Comparison of ENCODE assay signal across 15 cellular contexts in the genomic region with DNA sequence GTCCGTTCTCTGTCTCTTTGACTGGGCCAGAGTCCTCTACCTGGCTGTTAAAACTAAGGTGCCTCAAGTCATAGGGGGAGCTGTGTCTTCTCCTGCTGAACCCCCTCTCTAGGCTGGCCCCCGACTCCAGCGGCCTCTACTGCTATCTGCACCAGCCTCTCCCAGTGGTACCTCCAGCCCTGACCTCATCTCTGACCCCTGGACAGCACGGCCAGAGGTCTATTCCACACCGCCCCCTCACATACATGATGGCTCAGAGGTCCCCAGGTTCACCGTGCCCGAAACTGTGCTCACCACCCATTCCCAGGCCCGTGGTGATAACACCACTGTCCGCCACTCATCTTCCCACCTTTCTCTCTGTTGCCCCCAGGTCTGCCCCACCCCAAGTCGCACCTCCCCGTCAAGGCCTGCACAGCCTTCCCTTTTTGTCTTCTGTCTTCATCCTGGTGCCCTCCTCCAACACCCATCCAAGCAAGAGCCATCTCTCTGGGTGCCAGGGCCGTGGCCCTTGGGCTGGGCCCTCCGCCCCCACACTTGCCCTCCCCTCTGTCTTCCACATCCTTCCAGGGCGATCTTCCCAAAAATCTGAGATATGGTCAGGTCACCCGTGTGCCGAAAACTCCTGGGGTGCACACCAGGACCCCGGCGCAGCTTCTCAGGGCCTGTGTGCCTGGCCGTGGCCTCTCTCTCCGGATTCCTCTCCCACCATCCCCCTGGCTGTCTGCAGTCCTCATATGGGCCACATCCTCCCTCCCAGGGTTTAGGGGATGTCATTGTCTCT.
DNase-seq lines count a peak whose midpoint lies in the region; ATAC-seq and TF ChIP-seq lines count a peak whose summit lies in the region.
"Had no signal": no experiment of that assay in that cellular context is flagged by ENCODE, and none has a peak within 500 bp of the region (broad histone marks: within the 10 kb centered on the region; RNA-seq: fewer than 3 reads in every experiment).

No MANE protein-coding gene starts in this region.

- no peaks in the 10 kb centered on the region for H3K36me3 Mint-ChIP-seq in activated naive CD8-positive, alpha-beta T cell treated with anti-CD3 and anti-CD28 coated beads for 36 hours
- H3K36me3 Mint-ChIP-seq in nephron (ENCODE audit: low read depth), result no peaks in the 10 kb centered on the region
- H3K36me3 Mint-ChIP-seq: T-cell had no signal

- peak overlapping the region; percentile 26 for H3K27ac Mint-ChIP-seq in activated naive CD8-positive, alpha-beta T cell treated with anti-CD3 and anti-CD28 coated beads for 36 hours
- H3K27ac Mint-ChIP-seq in nephron, result peak overlapping the region in 2 of 3 experiments; percentile 5 to 9

- H3K36me3 ChIP-seq in left ventricle myocardium inferior (no peaks in the 10 kb centered on the region), aorta (ENCODE audit: control insufficient read depth in 1 of 2, insufficient read depth in 2 of 2, low read length in 1 of 2) (no peaks in the 10 kb centered on the region)
- H3K36me3 ChIP-seq: left lung had no signal

- peaks cover 59% of the 10 kb centered on the region for H3K4me1 Mint-ChIP-seq in activated naive CD8-positive, alpha-beta T cell treated with anti-CD3 and anti-CD28 coated beads for 36 hours
- peaks cover 17% of the 10 kb centered on the region for H3K4me1 Mint-ChIP-seq in nephron

- intact Hi-C loops in left ventricle myocardium inferior (cut with micrococcal nuclease) (no loop called here), Right ventricle myocardium superior (cut with DNase I) (loop anchor here (10.0 kb wide), 1 partner anchor 67 kb away; no protein-coding TSS in a partner anchor), aorta (cut with DNase I) (loop anchor here in 1 of 2 donors (10.0 kb wide), 1 partner anchor 127 kb away; no protein-coding TSS in a partner anchor)

- H3K27me3 Mint-ChIP-seq in activated naive CD8-positive, alpha-beta T cell treated with anti-CD3 and anti-CD28 coated beads for 36 hours, result peaks cover 4% of the 10 kb centered on the region
- peaks cover 17% of the 10 kb centered on the region for H3K27me3 Mint-ChIP-seq in nephron (ENCODE audit: low read depth)
- H3K27me3 Mint-ChIP-seq: T-cell had no signal

- H3K9me3 ChIP-seq in left ventricle myocardium inferior (replicated peaks), result no peaks in the 10 kb centered on the region
- no peaks in the 10 kb centered on the region for H3K9me3 ChIP-seq in aorta (ENCODE audit: control insufficient read depth, low read length)
- H3K9me3 ChIP-seq: left lung had no signal

- ATAC-seq in Right ventricle myocardium superior (ENCODE audit: poor library complexity) (no peak), aorta (ENCODE audit: low FRiP score) (no peak), GM18861 (IDR thresholded peaks at IDR 0.05; ENCODE audit: unreplicated experiment) (no peak), HG02981 (IDR thresholded peaks at IDR 0.05; ENCODE audit: unreplicated experiment) (no peak)
- ATAC-seq: Panc1, T-cell had no signal

- TF ChIP-seq CTCF in left ventricle myocardium inferior (IDR thresholded peaks at IDR 0.05; ENCODE audit: borderline replicate concordance) (no peak), nephron (IDR thresholded peaks at IDR 0.05; ENCODE audit: unreplicated experiment in 3 of 3) (no peak)

- no peak overlapping the region for H3K27ac ChIP-seq in left ventricle myocardium inferior (replicated peaks)
- no peak overlapping the region for H3K27ac ChIP-seq in aorta (ENCODE audit: low read depth in 1 of 2, low read length in 2 of 2)

- WGBS in aorta, 2 donors, result 96 to 98% methylated on average over 20 of the region's 20 CpGs

- no peaks in the 10 kb centered on the region for H3K9me3 Mint-ChIP-seq in activated naive CD8-positive, alpha-beta T cell treated with anti-CD3 and anti-CD28 coated beads for 36 hours
- H3K9me3 Mint-ChIP-seq in nephron, result no peaks in the 10 kb centered on the region
- H3K9me3 Mint-ChIP-seq: naive B cell, T-cell had no signal

- DNase-seq in left ventricle myocardium inferior (peak; percentile 3), Right ventricle myocardium superior (no peak), aorta (peak; percentile 43 to 57)
- DNase-seq in activated naive CD8-positive, alpha-beta T cell treated with anti-CD3 and anti-CD28 coated beads for 36 hours, result no peak
- DNase-seq in activated CD4-positive, CD25-positive, alpha-beta regulatory T cell (lab: John Stamatoyannopoulos, UW), result no peak
- DNase-seq: effector CD4-positive, alpha-beta T cell; naive B cell; NCI-H187 treated with DMSO at 0.1 percent for 48 hours; NCI-H524 treated with DMSO at 0.1 percent for 48 hours had no signal

- no peak overlapping the region for H3K4me3 ChIP-seq in left ventricle myocardium inferior
- no peak overlapping the region for H3K4me3 ChIP-seq in aorta (ENCODE audit: low read length in 2 of 2)
- H3K4me3 ChIP-seq: left lung had no signal

- H3K4me1 ChIP-seq in left ventricle myocardium inferior (peaks cover 28% of the 10 kb centered on the region), aorta (ENCODE audit: control insufficient read depth in 1 of 2, insufficient read depth in 2 of 2, low read length in 2 of 2) (no peaks in the 10 kb centered on the region)

- no peak overlapping the region for H3K4me3 Mint-ChIP-seq in activated naive CD8-positive, alpha-beta T cell treated with anti-CD3 and anti-CD28 coated beads for 36 hours
- no peak overlapping the region for H3K4me3 Mint-ChIP-seq in nephron
- H3K4me3 Mint-ChIP-seq: T-cell had no signal

- no peaks in the 10 kb centered on the region for H3K27me3 ChIP-seq in left ventricle myocardium inferior (ENCODE audit: low read depth)
- H3K27me3 ChIP-seq in aorta (ENCODE audit: control insufficient read depth in 1 of 2, insufficient read depth in 2 of 2, low read length in 1 of 2), result no peaks in the 10 kb centered on the region
- H3K27me3 ChIP-seq: left lung had no signal

Comparison
In these comparisons a context has a peak if more than half of its experiments do, and no peak if none do; other contexts are left out.
1. DNase-seq: peak in left ventricle myocardium inferior (single experiment) and aorta (2 of 2); none in Right ventricle myocardium superior (single experiment), activated naive CD8-positive, alpha-beta T cell treated with anti-CD3 and anti-CD28 coated beads for 36 hours (single experiment) and activated CD4-positive, CD25-positive, alpha-beta regulatory T cell (0 of 4).